In the genomic region with DNA sequence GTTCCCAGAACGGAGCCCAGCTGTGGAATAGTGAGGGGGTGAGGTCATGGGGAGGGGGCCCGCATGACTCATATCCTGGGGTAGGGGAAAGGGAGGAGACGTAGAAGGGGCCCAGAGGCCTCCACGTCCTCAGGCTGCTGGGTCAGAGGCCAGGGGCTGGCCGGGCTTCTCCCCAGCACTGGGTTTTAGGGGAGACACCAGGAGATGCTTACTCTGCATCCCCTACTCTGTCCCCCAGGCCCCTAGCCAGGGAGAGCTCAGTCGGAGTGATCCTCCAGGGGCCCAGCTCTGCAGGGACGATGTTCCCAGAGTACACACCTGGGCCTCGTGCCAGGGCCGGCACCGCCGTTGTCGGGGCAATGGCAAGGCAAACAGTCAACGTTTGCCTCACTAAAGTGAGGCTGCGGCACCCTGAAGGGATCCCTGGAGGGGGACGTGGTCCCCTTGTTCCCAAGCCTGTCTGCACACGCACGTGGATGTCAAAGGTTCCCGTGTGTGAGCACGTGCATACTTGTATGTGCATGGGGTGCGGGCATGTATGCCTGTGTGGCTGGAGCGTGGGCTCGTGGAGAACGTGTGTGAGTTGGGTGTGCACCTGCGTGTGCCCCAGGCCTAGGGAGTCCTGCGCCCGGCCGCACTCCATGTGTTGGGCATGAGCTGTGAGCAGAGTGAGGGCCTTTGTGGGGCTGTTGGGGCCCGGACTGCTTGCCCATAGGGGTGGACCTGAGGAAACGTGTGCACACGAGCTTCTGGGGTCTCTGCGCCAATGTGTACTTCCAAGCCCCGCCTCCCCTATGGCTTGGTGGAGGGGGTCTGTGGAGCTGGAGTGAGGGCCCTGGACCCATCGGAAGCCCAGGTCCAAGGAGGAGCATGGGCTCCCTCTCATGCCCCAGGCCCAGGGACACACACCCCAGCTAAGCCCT, we compare ENCODE assay signal across 9 cellular contexts. TPM values are rescaled to one million over a fixed set of nuclear protein-coding genes. Genes with fewer than 3 reads are reported as not detected.
DNase-seq lines count a peak whose midpoint lies in the region; ATAC-seq lines count a peak whose summit lies in the region.
"Had no signal": no experiment of that assay in that cellular context is flagged by ENCODE, and none has a peak within 500 bp of the region (broad histone marks: within the 10 kb centered on the region; RNA-seq: fewer than 3 reads in every experiment).

No MANE protein-coding gene starts in this region.

- no peaks in the 10 kb centered on the region for H3K27me3 Mint-ChIP-seq in activated CD4-positive, alpha-beta memory T cell treated with anti-CD3 and anti-CD28 coated beads for 36 hours
- H3K27me3 Mint-ChIP-seq: IgD-negative memory B cell had no signal

- POLR2A ChIA-PET in activated CD4-positive, alpha-beta memory T cell treated with anti-CD3 and anti-CD28 coated beads for 36 hours (lab: Charles Lee), result no interaction called here

- ATAC-seq in stimulated activated effector memory CD8-positive, alpha-beta T cell treated with anti-CD3 and anti-CD28 coated beads, Interleukin-12 subunit alpha, Interleukin-12 subunit beta, amount 100 ng/mL, for 72 hours, result no peak
- no peak for ATAC-seq in GM18520 (IDR thresholded peaks at IDR 0.05; ENCODE audit: unreplicated experiment)

- H3K36me3 Mint-ChIP-seq in stimulated activated effector memory CD8-positive, alpha-beta T cell treated with anti-CD3 and anti-CD28 coated beads, Interleukin-12 subunit alpha, Interleukin-12 subunit beta, amount 100 ng/mL, for 72 hours, result peaks cover 68% of the 10 kb centered on the region
- H3K36me3 Mint-ChIP-seq in activated CD4-positive, alpha-beta memory T cell treated with anti-CD3 and anti-CD28 coated beads for 36 hours, result no peaks in the 10 kb centered on the region
- H3K36me3 Mint-ChIP-seq: IgD-negative memory B cell had no signal

- H3K4me1 Mint-ChIP-seq in stimulated activated effector memory CD8-positive, alpha-beta T cell treated with anti-CD3 and anti-CD28 coated beads, Interleukin-12 subunit alpha, Interleukin-12 subunit beta, amount 100 ng/mL, for 72 hours, result peaks cover 44% of the 10 kb centered on the region
- peaks cover 7% of the 10 kb centered on the region for H3K4me1 Mint-ChIP-seq in activated CD4-positive, alpha-beta memory T cell treated with anti-CD3 and anti-CD28 coated beads for 36 hours (ENCODE audit: low read depth)
- H3K4me1 Mint-ChIP-seq: endodermal cell had no signal

- CTCF ChIA-PET in activated CD4-positive, alpha-beta memory T cell treated with anti-CD3 and anti-CD28 coated beads for 36 hours (lab: Charles Lee), result interaction anchor here (0.6 to 2.6 kb wide), 7 partner anchors 9 to 274 kb away, joined by 3 to 7 read pairs (median 4); partner anchors contain the start of gene LSP1

- no peak overlapping the region for H3K4me3 Mint-ChIP-seq in stimulated activated effector memory CD8-positive, alpha-beta T cell treated with anti-CD3 and anti-CD28 coated beads, Interleukin-12 subunit alpha, Interleukin-12 subunit beta, amount 100 ng/mL, for 72 hours
- no peak overlapping the region for H3K4me3 Mint-ChIP-seq in activated CD4-positive, alpha-beta memory T cell treated with anti-CD3 and anti-CD28 coated beads for 36 hours
- H3K4me3 Mint-ChIP-seq: endodermal cell, IgD-negative memory B cell had no signal

- H3K27ac Mint-ChIP-seq in stimulated activated effector memory CD8-positive, alpha-beta T cell treated with anti-CD3 and anti-CD28 coated beads, Interleukin-12 subunit alpha, Interleukin-12 subunit beta, amount 100 ng/mL, for 72 hours, result peak overlapping the region; percentile 50
- no peak overlapping the region for H3K27ac Mint-ChIP-seq in activated CD4-positive, alpha-beta memory T cell treated with anti-CD3 and anti-CD28 coated beads for 36 hours
- H3K27ac Mint-ChIP-seq: endodermal cell had no signal

- intact Hi-C loops in activated CD4-positive, alpha-beta memory T cell treated with anti-CD3 and anti-CD28 coated beads for 36 hours (cut with micrococcal nuclease), result no loop called here

- H3K9me3 Mint-ChIP-seq in stimulated activated effector memory CD8-positive, alpha-beta T cell treated with anti-CD3 and anti-CD28 coated beads, Interleukin-12 subunit alpha, Interleukin-12 subunit beta, amount 100 ng/mL, for 72 hours, result no peaks in the 10 kb centered on the region
- no peaks in the 10 kb centered on the region for H3K9me3 Mint-ChIP-seq in activated CD4-positive, alpha-beta memory T cell treated with anti-CD3 and anti-CD28 coated beads for 36 hours
- H3K9me3 Mint-ChIP-seq: endodermal cell, IgD-negative memory B cell had no signal

- peak; percentile 10 for DNase-seq in NCI-H2196 (lab: John Stamatoyannopoulos, UW; ENCODE audit: unreplicated experiment)
- DNase-seq in NCI-H2196 treated with DMSO at 0.1 percent for 48 hours (lab: John Stamatoyannopoulos, UW; ENCODE audit: unreplicated experiment), result no peak
- DNase-seq in fibroblast of peridontal ligament (ENCODE audit: extremely low read depth), result peak; percentile 18
- DNase-seq in stimulated activated effector memory CD8-positive, alpha-beta T cell treated with anti-CD3 and anti-CD28 coated beads, Interleukin-12 subunit alpha, Interleukin-12 subunit beta, amount 100 ng/mL, for 72 hours (ENCODE audit: low spot score in 2 of 2), result no peak
- no peak for DNase-seq in activated CD4-positive, alpha-beta memory T cell treated with anti-CD3 and anti-CD28 coated beads for 36 hours
- DNase-seq: endodermal cell had no signal

RNA-seq across cellular contexts. Expression of gene PRR33, which starts 14.2 kb away (rescaled TPM):
- total RNA-seq in activated CD4-positive, alpha-beta memory T cell treated with anti-CD3 and anti-CD28 coated beads for 36 hours, result under 1 TPM in 1 of 2 experiments, not detected in 1; 0.07 TPM
- total RNA-seq: endodermal cell; T-helper 2 cell treated with Interferon-gamma antibody and Interleukin-4, amounts not matched to agents 100 ng/mL and 5 ng/mL, for 36 hours had no signal

RNA-seq across cellular contexts. Expression of gene LSP1, which starts 24.6 kb away (rescaled TPM):
- total RNA-seq in activated CD4-positive, alpha-beta memory T cell treated with anti-CD3 and anti-CD28 coated beads for 36 hours, result 100 to 1,000 TPM; 179 to 181 TPM
- total RNA-seq: endodermal cell had no signal

RNA-seq across cellular contexts. Expression of gene TNNI2, which starts 38.7 kb away (rescaled TPM):
- not detected for total RNA-seq in activated CD4-positive, alpha-beta memory T cell treated with anti-CD3 and anti-CD28 coated beads for 36 hours
- total RNA-seq: endodermal cell had no signal

RNA-seq across cellular contexts. Expression of gene TNNT3, which starts 42.0 kb away (rescaled TPM):
- 1 to 10 TPM; 6.0 to 6.8 TPM for total RNA-seq in activated CD4-positive, alpha-beta memory T cell treated with anti-CD3 and anti-CD28 coated beads for 36 hours
- total RNA-seq: endodermal cell had no signal

RNA-seq across cellular contexts. Expression of gene SYT8, which starts 42.7 kb away (rescaled TPM):
- not detected for total RNA-seq in activated CD4-positive, alpha-beta memory T cell treated with anti-CD3 and anti-CD28 coated beads for 36 hours
- total RNA-seq: endodermal cell; T-helper 2 cell treated with Interferon-gamma antibody and Interleukin-4, amounts not matched to agents 100 ng/mL and 5 ng/mL, for 36 hours had no signal

Comparison
In these comparisons a context has a peak if more than half of its experiments do, and no peak if none do; other contexts are left out.
1. DNase-seq: peak in NCI-H2196 (single experiment) and fibroblast of peridontal ligament (single experiment); none in NCI-H2196 treated with DMSO at 0.1 percent for 48 hours (single experiment), stimulated activated effector memory CD8-positive, alpha-beta T cell treated with anti-CD3 and anti-CD28 coated beads, Interleukin-12 subunit alpha, Interleukin-12 subunit beta, amount 100 ng/mL, for 72 hours (0 of 2) and activated CD4-positive, alpha-beta memory T cell treated with anti-CD3 and anti-CD28 coated beads for 36 hours (single experiment).